15 cellular contexts compared by ENCODE assay signal in the genomic region with DNA sequence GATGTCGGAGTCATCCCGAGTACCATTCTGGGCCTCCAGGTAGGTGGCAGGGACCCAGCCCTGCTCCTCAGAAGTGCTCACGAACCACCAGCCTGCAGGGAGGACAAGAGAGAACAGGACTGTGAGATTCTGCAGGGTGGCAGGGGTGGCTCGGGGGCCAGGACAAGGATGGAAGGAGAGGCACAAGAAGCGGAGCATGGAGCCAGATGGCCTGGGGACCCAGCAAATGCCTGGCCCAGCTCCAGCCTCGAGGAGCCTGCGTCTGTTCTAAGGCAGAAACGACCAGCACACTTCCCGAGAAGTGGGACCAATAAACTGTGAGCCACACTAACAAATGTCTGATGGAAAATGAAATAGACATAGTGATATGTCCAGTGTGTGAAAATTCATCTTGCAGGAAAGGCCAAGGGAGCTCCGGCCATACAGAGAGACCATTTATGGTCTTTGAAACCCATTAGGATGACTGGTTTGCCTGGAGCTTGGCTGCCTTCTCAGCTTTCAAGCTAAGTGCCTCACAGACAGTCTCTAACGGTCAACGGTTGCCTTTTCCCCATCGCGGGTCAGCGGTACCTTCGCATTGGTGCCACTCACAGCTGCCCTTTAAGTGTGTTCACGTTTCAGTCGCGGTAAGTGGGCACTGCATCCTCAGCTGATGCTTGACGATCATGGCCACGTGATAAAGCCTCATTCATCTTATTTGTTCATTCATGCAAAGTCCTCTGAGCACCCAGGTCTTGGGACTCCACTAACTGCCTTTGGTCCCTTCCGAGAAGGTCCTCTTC.
DNase-seq lines count a peak whose midpoint lies in the region; ATAC-seq and TF ChIP-seq lines count a peak whose summit lies in the region.
"Had no signal": no experiment of that assay in that cellular context is flagged by ENCODE, and none has a peak within 500 bp of the region (broad histone marks: within the 10 kb centered on the region; RNA-seq: fewer than 3 reads in every experiment).

No MANE protein-coding gene starts in this region.

- ATAC-seq in HG03520 (IDR thresholded peaks at IDR 0.05; ENCODE audit: unreplicated experiment) (no peak), HG03196 (IDR thresholded peaks at IDR 0.05; ENCODE audit: unreplicated experiment) (no peak)
- ATAC-seq: PC-3 had no signal

- H3K9me3 ChIP-seq in spleen: no peaks in the 10 kb centered on the region

- no peak for TF ChIP-seq POLR2A in spleen (IDR thresholded peaks at IDR 0.05)

- peaks cover 0 to 71% (median 28%) of the 10 kb centered on the region in 6 donors for H3K36me3 ChIP-seq in spleen

- no peak for TF ChIP-seq CTCF in spleen (IDR thresholded peaks at IDR 0.05 in 8 of 11, conservative IDR thresholded peaks at IDR 0.05 in 3 of 11)

- no peak overlapping the region for H3K4me3 ChIP-seq in spleen

- intact Hi-C loops in spleen (cut with DNase I; ENCODE audit: low total_unique reads): no loop called here

- DNase-seq in DMS79 (lab: John Stamatoyannopoulos, UW) (peak; percentile 1), DMS79 treated with DMSO at 0.1 percent for 48 hours (lab: John Stamatoyannopoulos, UW) (no peak), G401 (ENCODE audit: low spot score) (peak; percentile 67), cerebellar cortex (ENCODE audit: low spot score) (peak; percentile 48), retina (peak; percentile 35), spleen (no peak)
- DNase-seq: COR-L47, KG1, NCI-H1048, NCI-H146, NCI-H345, NCI-H69, PC-3 had no signal

- no peak overlapping the region for H3K27ac ChIP-seq in spleen

- in situ Hi-C loops in G401 (cut with HindIII; ENCODE audit: low sequenced_read_pairs): no loop called here

- 82 to 94% (median 89%) methylated on average over 21 to 22 of the region's 22 CpGs for WGBS in spleen, 5 donors

- peaks cover 0 to 7% (median 0%) of the 10 kb centered on the region in 6 donors for H3K4me1 ChIP-seq in spleen

- no peaks in the 10 kb centered on the region for H3K27me3 ChIP-seq in spleen (replicated peaks in 1 of 7)

Comparison
In these comparisons a context has a peak if more than half of its experiments do, and no peak if none do; other contexts are left out.
1. DNase-seq: peak in DMS79 (single experiment), G401 (single experiment), cerebellar cortex (single experiment) and retina (single experiment); none in DMS79 treated with DMSO at 0.1 percent for 48 hours (single experiment) and spleen (single experiment).